ENCODE assay signal across 23 cellular contexts in the genomic region with DNA sequence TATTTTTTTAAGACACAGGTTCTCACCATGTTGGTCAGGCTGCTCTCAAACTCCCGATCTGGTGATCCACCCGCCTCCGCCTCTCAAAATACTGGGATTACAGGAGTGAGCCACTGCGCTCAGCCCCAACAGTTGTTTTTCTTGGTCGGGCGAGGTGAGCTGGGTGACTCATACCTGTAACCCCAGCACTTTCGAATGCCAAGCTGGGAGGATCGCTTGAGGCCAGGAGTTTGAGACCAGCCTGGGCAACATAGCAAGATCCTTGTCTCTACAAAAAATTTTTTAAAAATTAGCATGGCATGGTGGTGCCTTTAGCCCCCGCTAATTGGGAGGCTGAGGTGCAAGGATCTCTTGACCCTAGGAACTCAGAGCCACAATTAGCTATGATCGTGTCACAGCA. TPM values are rescaled to one million over a fixed set of nuclear protein-coding genes. Genes with fewer than 3 reads are reported as not detected.
DNase-seq lines count a peak whose midpoint lies in the region; ATAC-seq, FAIRE-seq and TF ChIP-seq lines count a peak whose summit lies in the region.
"Had no signal": no experiment of that assay in that cellular context is flagged by ENCODE, and none has a peak within 500 bp of the region (broad histone marks: within the 10 kb centered on the region; RNA-seq: fewer than 3 reads in every experiment).

No MANE protein-coding gene starts in this region.

- no peak for ATAC-seq in CD4-positive, CD25-positive, alpha-beta regulatory T cell (ENCODE audit: low read depth in 2 of 2)
- ATAC-seq in foreskin keratinocyte (no peak), heart right ventricle (no peak)
- ATAC-seq: Panc1 had no signal

- DNase-seq in CD4-positive, CD25-positive, alpha-beta regulatory T cell, result no peak
- DNase-seq in M059J (ENCODE audit: low read depth) (peak; percentile 26), small intestine (peak; percentile 42), GM19239 (ENCODE audit: insufficient read length, low spot score) (no peak), foreskin keratinocyte (no peak), NCI-H2227 (lab: John Stamatoyannopoulos, UW; ENCODE audit: unreplicated experiment) (no peak), heart right ventricle (no peak)
- DNase-seq: CD4-positive, alpha-beta memory T cell; GOT3; HCEC 1CT; IMR-90; Karpas-422; NCI-H1417; NCI-H187; NCI-H446 treated with DMSO at 0.1 percent for 48 hours; NK-92 treated with Interleukin-12 subunit alpha and Interleukin-12 subunit beta, amount 100 ng/mL, for 24 hours; SIG-M5; SK-N-SH had no signal

- no peak overlapping the region for H3K4me3 Mint-ChIP-seq in CD4-positive, CD25-positive, alpha-beta regulatory T cell
- peak overlapping the region; percentile 76 for H3K4me3 Mint-ChIP-seq in dendritic cell treated with granulocyte-macrophage colony-stimulating factor and Interleukin-4, amounts not matched to agents 40 ng/mL and 50 ng/mL, for 4 days

- no peak overlapping the region for H3K27ac ChIP-seq in CD4-positive, CD25-positive, alpha-beta regulatory T cell (ENCODE audit: insufficient read depth, low read length, poor library complexity, severe bottlenecking)
- H3K27ac ChIP-seq in small intestine (ENCODE audit: low read depth in 1 of 2, low read length in 1 of 2), result no peak overlapping the region
- H3K27ac ChIP-seq in foreskin keratinocyte, result no peak overlapping the region
- H3K27ac ChIP-seq in heart right ventricle, result no peak overlapping the region

- TF ChIP-seq CTCF in foreskin keratinocyte (conservative IDR thresholded peaks at IDR 0.05) (no peak), heart right ventricle (IDR thresholded peaks at IDR 0.05) (no peak)

- H3K4me3 ChIP-seq in CD4-positive, CD25-positive, alpha-beta regulatory T cell (ENCODE audit: low read depth, low read length), result peak overlapping the region; percentile 47
- H3K4me3 ChIP-seq in small intestine (ENCODE audit: low read depth in 1 of 2, low read length in 2 of 2) (no peak overlapping the region), heart right ventricle (peak overlapping the region in 1 of 10 donors; percentile 42)

- H3K4me1 Mint-ChIP-seq in CD4-positive, CD25-positive, alpha-beta regulatory T cell, result peaks cover 0 to 5% (median 2%) of the 10 kb centered on the region in 4 donors
- peaks cover 6% of the 10 kb centered on the region for H3K4me1 Mint-ChIP-seq in dendritic cell treated with granulocyte-macrophage colony-stimulating factor and Interleukin-4, amounts not matched to agents 40 ng/mL and 50 ng/mL, for 4 days (ENCODE audit: low read depth)

- no peaks in the 10 kb centered on the region for H3K36me3 Mint-ChIP-seq in CD4-positive, CD25-positive, alpha-beta regulatory T cell
- H3K36me3 Mint-ChIP-seq in dendritic cell treated with granulocyte-macrophage colony-stimulating factor and Interleukin-4, amounts not matched to agents 40 ng/mL and 50 ng/mL, for 4 days (ENCODE audit: low read depth), result no peaks in the 10 kb centered on the region
- H3K36me3 Mint-ChIP-seq: CD4-positive, alpha-beta memory T cell had no signal

- no peak overlapping the region for H3K27ac Mint-ChIP-seq in CD4-positive, CD25-positive, alpha-beta regulatory T cell
- H3K27ac Mint-ChIP-seq in dendritic cell treated with granulocyte-macrophage colony-stimulating factor and Interleukin-4, amounts not matched to agents 40 ng/mL and 50 ng/mL, for 4 days, result peak overlapping the region; percentile 93

- no peaks in the 10 kb centered on the region for H3K36me3 ChIP-seq in CD4-positive, CD25-positive, alpha-beta regulatory T cell (ENCODE audit: control insufficient read depth, insufficient read depth, low read length)
- H3K36me3 ChIP-seq in small intestine (ENCODE audit: control insufficient read depth in 2 of 2, insufficient read depth in 2 of 2, low read length in 2 of 2) (no peaks in the 10 kb centered on the region), heart right ventricle (no peaks in the 10 kb centered on the region)

- H3K9me3 ChIP-seq in CD4-positive, CD25-positive, alpha-beta regulatory T cell (ENCODE audit: control insufficient read depth in 2 of 2, low read length in 2 of 2), result no peaks in the 10 kb centered on the region
- H3K9me3 ChIP-seq in small intestine (ENCODE audit: control insufficient read depth, low read depth) (no peaks in the 10 kb centered on the region), heart right ventricle (peaks cover 0 to 5% (median 0%) of the 10 kb centered on the region in 11 donors)
- H3K9me3 ChIP-seq: SK-N-SH had no signal

- no peaks in the 10 kb centered on the region for H3K27me3 ChIP-seq in CD4-positive, CD25-positive, alpha-beta regulatory T cell (ENCODE audit: control insufficient read depth, insufficient read depth, low read length)
- H3K27me3 ChIP-seq in small intestine (ENCODE audit: control insufficient read depth in 2 of 2, insufficient read depth in 2 of 2, low read length in 2 of 2) (no peaks in the 10 kb centered on the region), foreskin keratinocyte (no peaks in the 10 kb centered on the region), heart right ventricle (no peaks in the 10 kb centered on the region)

- FAIRE-seq in small intestine (lab: Jason Lieb, UNC) (no peak), GM19239 (lab: Jason Lieb, UNC) (no peak)
- FAIRE-seq: G401.6, GM12892, HTR-8/SVneo had no signal

- intact Hi-C loops in dendritic cell treated with granulocyte-macrophage colony-stimulating factor and Interleukin-4, amounts not matched to agents 40 ng/mL and 50 ng/mL, for 4 days (cut with micrococcal nuclease), result no loop called here
- intact Hi-C loops in heart right ventricle (cut with DNase I), result no loop called here

- no peaks in the 10 kb centered on the region for H3K4me1 ChIP-seq in CD4-positive, CD25-positive, alpha-beta regulatory T cell (ENCODE audit: control insufficient read depth, insufficient read depth, low read length, poor library complexity, severe bottlenecking)
- H3K4me1 ChIP-seq in small intestine (ENCODE audit: control insufficient read depth in 2 of 2, insufficient read depth in 1 of 2, low read depth in 1 of 2, low read length in 1 of 2), result no peaks in the 10 kb centered on the region
- H3K4me1 ChIP-seq in foreskin keratinocyte, result no peaks in the 10 kb centered on the region
- no peaks in the 10 kb centered on the region for H3K4me1 ChIP-seq in heart right ventricle

- no peaks in the 10 kb centered on the region for H3K9me3 Mint-ChIP-seq in CD4-positive, CD25-positive, alpha-beta regulatory T cell
- H3K9me3 Mint-ChIP-seq in dendritic cell treated with granulocyte-macrophage colony-stimulating factor and Interleukin-4, amounts not matched to agents 40 ng/mL and 50 ng/mL, for 4 days, result no peaks in the 10 kb centered on the region
- H3K9me3 Mint-ChIP-seq: CD4-positive, alpha-beta memory T cell had no signal

- WGBS in small intestine, 3 donors, result 48 to 84% (median 70%) methylated on average over 10 of the region's 10 CpGs
- 93 to 94% methylated on average over 10 of the region's 10 CpGs for WGBS in heart right ventricle, 2 donors

- no peaks in the 10 kb centered on the region for H3K27me3 Mint-ChIP-seq in CD4-positive, CD25-positive, alpha-beta regulatory T cell
- no peaks in the 10 kb centered on the region for H3K27me3 Mint-ChIP-seq in dendritic cell treated with granulocyte-macrophage colony-stimulating factor and Interleukin-4, amounts not matched to agents 40 ng/mL and 50 ng/mL, for 4 days
- H3K27me3 Mint-ChIP-seq: CD4-positive, alpha-beta memory T cell had no signal

RNA-seq across cellular contexts. Expression of a gene that starts 7.0 kb away (rescaled TPM):
- 31.6 TPM for total RNA-seq in CD4-positive, CD25-positive, alpha-beta regulatory T cell
- 10 to 100 TPM; 16.4 to 20.0 (median 18.5) TPM for polyA plus RNA-seq in CD4-positive, CD25-positive, alpha-beta regulatory T cell
- 50.5 and 86.0 TPM in 2 replicates for total RNA-seq in M059J (2014; rRNA removed; shearing (Covaris generic))
- polyA plus RNA-seq in small intestine, result 10 to 100 TPM in 1 of 3 donors, 1 to 10 TPM in 2; 6.5 to 14.7 (median 8.1) TPM
- 143 and 152 TPM in 2 replicates for total RNA-seq in foreskin keratinocyte
- 43.3 and 47.4 TPM in 2 replicates for polyA plus RNA-seq in foreskin keratinocyte
- total RNA-seq in heart right ventricle, result 10 to 100 TPM; 39.2 to 59.4 (median 45.9) TPM
- polyA plus RNA-seq in heart right ventricle, result 10 to 100 TPM in 1 of 2 donors, 1 to 10 TPM in 1; 9.7 to 32.2 TPM

RNA-seq across cellular contexts. Expression of a gene that starts 15.5 kb away (rescaled TPM):
- total RNA-seq in CD4-positive, CD25-positive, alpha-beta regulatory T cell, result 26.9 TPM
- 10 to 100 TPM; 48.5 to 61.9 (median 54.5) TPM for polyA plus RNA-seq in CD4-positive, CD25-positive, alpha-beta regulatory T cell
- 67.4 and 71.3 TPM in 2 replicates for total RNA-seq in M059J (2014; rRNA removed; shearing (Covaris generic))
- polyA plus RNA-seq in small intestine, result 10 to 100 TPM; 53.2 to 87.8 (median 86.6) TPM
- 72.1 and 94.8 TPM in 2 replicates for total RNA-seq in foreskin keratinocyte
- 75.0 and 89.1 TPM in 2 replicates for polyA plus RNA-seq in foreskin keratinocyte
- total RNA-seq in heart right ventricle, result 10 to 100 TPM; 14.9 to 27.3 (median 21.0) TPM
- polyA plus RNA-seq in heart right ventricle, result 10 to 100 TPM; 13.8 to 16.5 TPM

RNA-seq across cellular contexts. Expression of a gene that starts 42.9 kb away (rescaled TPM):
- 54.0 TPM for total RNA-seq in CD4-positive, CD25-positive, alpha-beta regulatory T cell
- polyA plus RNA-seq in CD4-positive, CD25-positive, alpha-beta regulatory T cell, result 10 to 100 TPM; 27.8 to 33.7 (median 30.7) TPM
- total RNA-seq in M059J (2014; rRNA removed; shearing (Covaris generic)), result 22.3 and 30.5 TPM in 2 replicates
- polyA plus RNA-seq in small intestine (10 to 100 TPM; 20.3 to 27.3 (median 24.6) TPM), foreskin keratinocyte (29.3 and 31.8 TPM in 2 replicates), heart right ventricle (10 to 100 TPM; 41.4 to 46.9 TPM)
- total RNA-seq in foreskin keratinocyte (38.8 and 41.3 TPM in 2 replicates), heart right ventricle (10 to 100 TPM; 32.0 to 77.9 (median 38.0) TPM)

Comparison
In these comparisons a context has a peak if more than half of its experiments do, and no peak if none do; other contexts are left out.
1. DNase-seq: peak in M059J (single experiment) and small intestine (single experiment); none in CD4-positive, CD25-positive, alpha-beta regulatory T cell (0 of 3), GM19239 (single experiment), foreskin keratinocyte (0 of 2), NCI-H2227 (single experiment) and heart right ventricle (0 of 2).